In genomic region chr10:75974080-75974479, GRCh38 we compare ENCODE assay signal across 27 cellular contexts.
"Had no signal": no experiment of that assay in that cellular context is flagged by ENCODE, and none has a peak within 500 bp of the region (broad histone marks: within the 10 kb centered on the region; RNA-seq: fewer than 3 reads in every experiment).

No MANE protein-coding gene starts in this region.

- H3K4me2 ChIP-seq: KMS-11, SK-N-SH had no signal

- H3K36me3 Mint-ChIP-seq: activated naive CD4-positive, alpha-beta T cell treated with anti-CD3 and anti-CD28 coated beads, Interleukin-2, amount 10 ng/mL, durations not matched to agents 7 days and 5 days; activated naive CD8-positive, alpha-beta T cell treated with anti-CD3 and anti-CD28 coated beads for 36 hours; IgD-negative memory B cell had no signal

- H3K4me1 Mint-ChIP-seq: activated CD4-positive, alpha-beta memory T cell treated with anti-CD3 and anti-CD28 coated beads, Interleukin-2, amount 10 ng/mL, durations not matched to agents 7 days and 5 days; activated CD4-positive, alpha-beta T cell treated with anti-CD3 and anti-CD28 coated beads for 36 hours; activated naive CD4-positive, alpha-beta T cell treated with anti-CD3 and anti-CD28 coated beads, Interleukin-2, amount 10 ng/mL, durations not matched to agents 7 days and 5 days; activated naive CD8-positive, alpha-beta T cell treated with anti-CD3 and anti-CD28 coated beads for 36 hours; central memory CD8-positive, alpha-beta T cell; IgD-negative memory B cell had no signal

- H3K9ac ChIP-seq: KMS-11, SK-N-SH had no signal

- H3K4me3 Mint-ChIP-seq: activated CD4-positive, alpha-beta memory T cell treated with anti-CD3 and anti-CD28 coated beads, Interleukin-2, amount 10 ng/mL, durations not matched to agents 7 days and 5 days; activated CD4-positive, alpha-beta T cell treated with anti-CD3 and anti-CD28 coated beads for 36 hours; activated naive CD4-positive, alpha-beta T cell treated with anti-CD3 and anti-CD28 coated beads, Interleukin-2, amount 10 ng/mL, durations not matched to agents 7 days and 5 days; activated naive CD8-positive, alpha-beta T cell treated with anti-CD3 and anti-CD28 coated beads for 36 hours; activated T-cell treated with anti-CD3 and anti-CD28 coated beads, Interleukin-2, amount 50 U/mL, for 72 hours; central memory CD8-positive, alpha-beta T cell; IgD-negative memory B cell had no signal

- DNase-seq: activated CD4-positive, alpha-beta memory T cell treated with anti-CD3 and anti-CD28 coated beads, Interleukin-2, amount 10 ng/mL, durations not matched to agents 7 days and 5 days; activated CD4-positive, alpha-beta T cell treated with anti-CD3 and anti-CD28 coated beads for 36 hours; activated CD4-positive, alpha-beta T cell treated with anti-CD3 and anti-CD28 coated beads, Interleukin-2, amount 50 U/mL, for 1 hour; activated CD8-positive, alpha-beta memory T cell treated with anti-CD3 and anti-CD28 coated beads, Interleukin-2, amount 50 U/mL, for 4 hours; activated gamma-delta T cell treated with Interleukin-2 at 50 U/mL for 16 hours; activated naive CD4-positive, alpha-beta T cell treated with anti-CD3 and anti-CD28 coated beads, Interleukin-2, amount 10 ng/mL, durations not matched to agents 7 days and 5 days; activated naive CD8-positive, alpha-beta T cell treated with anti-CD3 and anti-CD28 coated beads for 36 hours; activated T-cell treated with anti-CD3 and anti-CD28 coated beads, Interleukin-2, amount 50 U/mL, for 72 hours; MM.1S; NCI-H1105 treated with DMSO at 0.1 percent for 48 hours; NCI-H1436 treated with DMSO at 0.1 percent for 48 hours; NCI-H187; NCI-H2081; NCI-H2227 treated with DMSO at 0.1 percent for 48 hours; NCI-H526 treated with DMSO at 0.1 percent for 48 hours; NCI-H82; Right ventricle myocardium superior; RPMI8226; SJCRH30; SK-N-SH; T-helper 1 cell had no signal

- H3K4me1 ChIP-seq: SJCRH30 had no signal

- H3K27me3 ChIP-seq: SJCRH30 had no signal

- H3K4me3 ChIP-seq: SJCRH30 had no signal

- H3K27ac Mint-ChIP-seq: activated CD4-positive, alpha-beta memory T cell treated with anti-CD3 and anti-CD28 coated beads, Interleukin-2, amount 10 ng/mL, durations not matched to agents 7 days and 5 days; activated CD4-positive, alpha-beta T cell treated with anti-CD3 and anti-CD28 coated beads for 36 hours; activated naive CD4-positive, alpha-beta T cell treated with anti-CD3 and anti-CD28 coated beads, Interleukin-2, amount 10 ng/mL, durations not matched to agents 7 days and 5 days; activated naive CD8-positive, alpha-beta T cell treated with anti-CD3 and anti-CD28 coated beads for 36 hours; activated T-cell treated with anti-CD3 and anti-CD28 coated beads, Interleukin-2, amount 50 U/mL, for 72 hours; activated T-helper 2 cell treated with anti-CD3 and anti-CD28 coated beads, Interferon-gamma antibody, Interleukin-2, Interleukin-4, amounts not matched to agents 10 μg/mL and 5 μg/mL and 100 μg/mL, durations not matched to agents 14 hours and 24 hours and 36 hours; IgD-negative memory B cell had no signal

- ATAC-seq: activated CD4-positive, alpha-beta T cell treated with anti-CD3 and anti-CD28 coated beads for 36 hours; activated T-cell treated with anti-CD3 and anti-CD28 coated beads, Interleukin-2, amount 50 U/mL, for 72 hours; Panc1 had no signal

- H3K9me3 ChIP-seq: SJCRH30, SK-N-SH had no signal

- H3K36me3 ChIP-seq: SJCRH30 had no signal

- H3K9me3 Mint-ChIP-seq: activated CD4-positive, alpha-beta memory T cell treated with anti-CD3 and anti-CD28 coated beads, Interleukin-2, amount 10 ng/mL, durations not matched to agents 7 days and 5 days; activated naive CD8-positive, alpha-beta T cell treated with anti-CD3 and anti-CD28 coated beads for 36 hours; activated T-cell treated with anti-CD3 and anti-CD28 coated beads, Interleukin-2, amount 50 U/mL, for 72 hours; activated T-helper 2 cell treated with anti-CD3 and anti-CD28 coated beads, Interferon-gamma antibody, Interleukin-2, Interleukin-4, amounts not matched to agents 10 μg/mL and 5 μg/mL and 100 μg/mL, durations not matched to agents 14 hours and 24 hours and 36 hours had no signal

- H3K27me3 Mint-ChIP-seq: activated CD4-positive, alpha-beta memory T cell treated with anti-CD3 and anti-CD28 coated beads, Interleukin-2, amount 10 ng/mL, durations not matched to agents 7 days and 5 days; activated CD4-positive, alpha-beta T cell treated with anti-CD3 and anti-CD28 coated beads for 36 hours; activated naive CD4-positive, alpha-beta T cell treated with anti-CD3 and anti-CD28 coated beads, Interleukin-2, amount 10 ng/mL, durations not matched to agents 7 days and 5 days; activated naive CD8-positive, alpha-beta T cell treated with anti-CD3 and anti-CD28 coated beads for 36 hours; central memory CD8-positive, alpha-beta T cell had no signal

- H3K27ac ChIP-seq: KMS-11, SJCRH30, VCaP had no signal
